ENCODE assay signal across 8 cellular contexts in the genomic region with DNA sequence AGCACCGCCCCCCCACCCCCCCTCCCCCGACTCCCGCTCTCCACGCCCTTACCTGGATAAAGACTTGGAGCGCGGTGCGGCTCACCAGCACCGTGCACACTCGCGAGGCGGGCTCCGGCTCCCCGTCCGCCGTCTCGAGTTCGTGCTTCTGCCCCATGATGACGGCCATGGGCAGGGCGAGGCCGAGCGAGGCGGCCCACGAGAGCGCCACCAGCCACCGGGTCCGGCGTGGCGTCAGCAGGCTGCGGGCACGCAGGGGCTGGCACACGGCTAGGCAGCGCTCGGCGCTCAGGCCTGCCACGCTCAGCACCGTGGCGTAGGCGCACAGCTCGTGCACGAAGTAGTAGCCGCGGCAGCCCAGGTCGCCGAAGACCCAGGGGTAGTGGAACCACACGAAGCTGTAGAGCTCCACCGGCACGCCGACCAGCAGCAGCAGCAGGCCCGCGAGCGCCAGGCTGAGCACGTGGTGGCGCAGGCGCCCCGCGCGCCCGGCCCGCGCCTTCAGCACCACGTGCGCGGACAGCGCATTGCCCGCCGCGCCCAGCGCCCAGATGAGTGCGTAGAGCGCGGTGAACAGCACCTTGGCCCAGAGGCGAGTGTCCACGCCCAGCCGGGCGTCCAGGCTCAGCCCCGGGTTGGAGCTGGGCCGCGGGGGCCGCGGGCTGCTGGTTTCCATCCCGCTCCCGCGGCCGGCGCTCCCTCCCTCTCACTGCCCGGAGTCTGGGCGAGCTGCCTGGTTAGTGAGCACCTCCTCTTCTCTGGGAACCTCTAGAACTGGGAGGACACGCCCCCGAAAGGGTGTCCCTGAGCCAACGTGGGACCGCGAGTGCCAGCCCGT. TPM values are rescaled to one million over a fixed set of nuclear protein-coding genes. Genes with fewer than 3 reads are reported as not detected.
DNase-seq lines count a peak whose midpoint lies in the region; ATAC-seq and TF ChIP-seq lines count a peak whose summit lies in the region.
"Had no signal": no experiment of that assay in that cellular context is flagged by ENCODE, and none has a peak within 500 bp of the region (broad histone marks: within the 10 kb centered on the region; RNA-seq: fewer than 3 reads in every experiment).

A gene with protein sequence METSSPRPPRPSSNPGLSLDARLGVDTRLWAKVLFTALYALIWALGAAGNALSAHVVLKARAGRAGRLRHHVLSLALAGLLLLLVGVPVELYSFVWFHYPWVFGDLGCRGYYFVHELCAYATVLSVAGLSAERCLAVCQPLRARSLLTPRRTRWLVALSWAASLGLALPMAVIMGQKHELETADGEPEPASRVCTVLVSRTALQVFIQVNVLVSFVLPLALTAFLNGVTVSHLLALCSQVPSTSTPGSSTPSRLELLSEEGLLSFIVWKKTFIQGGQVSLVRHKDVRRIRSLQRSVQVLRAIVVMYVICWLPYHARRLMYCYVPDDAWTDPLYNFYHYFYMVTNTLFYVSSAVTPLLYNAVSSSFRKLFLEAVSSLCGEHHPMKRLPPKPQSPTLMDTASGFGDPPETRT (minus strand): TSS at position 742 of the 838 bp plus-strand sequence. CDS start 66 bp downstream, at position 676.

- no peak within 1 kb of the TSS for H3K4me2 ChIP-seq in OCI-LY7 (ENCODE audit: low read length)

- POLR2A ChIA-PET in OCI-LY7 (lab: Charles Lee): interaction anchor here (0.6 kb wide), 1 partner anchor 456 kb away, joined by 3 read pairs; no protein-coding TSS in a partner anchor

- no peak for TF ChIP-seq CTCF in NB4 (IDR thresholded peaks at IDR 0.05; ENCODE audit: low read depth, low read length)
- TF ChIP-seq CTCF in OCI-LY7 (conservative IDR thresholded peaks at IDR 0.05; ENCODE audit: low read length): no peak

- intact Hi-C loops in OCI-LY7 (cut with micrococcal nuclease; ENCODE audit: unreplicated experiment): no loop called here

- H3K27me3 ChIP-seq in iPS-15b (ENCODE audit: control insufficient read depth, insufficient read depth, low read length): peaks cover 26% of the 10 kb centered on the region

- no peaks in the 10 kb centered on the region for H3K79me2 ChIP-seq in OCI-LY7 (ENCODE audit: insufficient read depth, low read depth, low read length)

- ATAC-seq in HG03342 (IDR thresholded peaks at IDR 0.05; ENCODE audit: unreplicated experiment): no peak

- no peak within 1 kb of the TSS for H3K27ac ChIP-seq in OCI-LY7 (ENCODE audit: low read depth, low read length, poor library complexity, severe bottlenecking)

- no peaks in the 10 kb centered on the region for H4K20me1 ChIP-seq in OCI-LY7 (ENCODE audit: insufficient read depth, low read length)

- peak; percentile 55 for DNase-seq in NB4 (ENCODE audit: low read depth)
- peak in 52 of 58 donors; percentile 28 to 90 (median 69) for DNase-seq in anterior cingulate cortex (lab: John Stamatoyannopoulos, UW)
- DNase-seq in skeletal muscle cell (ENCODE audit: low read depth): peak; percentile 24
- no peak for DNase-seq in dedifferentiated amniotic fluid mesenchymal stem cell (ENCODE audit: extremely low spot score)
- no peak for DNase-seq in OCI-LY7 (ENCODE audit: low spot score)

- CTCF ChIA-PET in OCI-LY7 (lab: Charles Lee; ENCODE audit: unreplicated experiment): no interaction called here

- H3K4me1 ChIP-seq in iPS-15b (ENCODE audit: control insufficient read depth, insufficient read depth, low read length) (no peaks in the 10 kb centered on the region), OCI-LY7 (ENCODE audit: insufficient read depth, low read length, poor library complexity, severe bottlenecking) (peaks cover 4% of the 10 kb centered on the region)

- TF ChIP-seq POLR2A in NB4 (IDR thresholded peaks at IDR 0.05; ENCODE audit: extremely low read depth, insufficient read length): no peak

- BruUV-seq in OCI-LY7 (replicated peaks; lab: Mats Ljungman, UMichigan): no TSS peak

- H3K9me2 ChIP-seq in OCI-LY7 (ENCODE audit: insufficient read depth, low read length): no peaks in the 10 kb centered on the region

- no peak within 1 kb of the TSS for H2AFZ ChIP-seq in OCI-LY7 (ENCODE audit: low read length)

- H3K9me3 ChIP-seq in iPS-15b (ENCODE audit: control insufficient read depth, insufficient read depth, low read length) (no peaks in the 10 kb centered on the region), OCI-LY7 (ENCODE audit: low read length) (no peaks in the 10 kb centered on the region)

- H3K9ac ChIP-seq in iPS-15b (ENCODE audit: low read depth, low read length): no peak within 1 kb of the TSS

- H3K36me3 ChIP-seq in iPS-15b (ENCODE audit: control insufficient read depth, insufficient read depth, low read length) (no peaks in the 10 kb centered on the region), OCI-LY7 (ENCODE audit: insufficient read depth, low read length) (no peaks in the 10 kb centered on the region)

- no peak within 1 kb of the TSS for H3K4me3 ChIP-seq in NB4 (ENCODE audit: low read depth, low read length)
- peak within 1 kb of the TSS; percentile 52 for H3K4me3 ChIP-seq in iPS-15b (ENCODE audit: low read depth, low read length)
- peak within 1 kb of the TSS; percentile 10 for H3K4me3 ChIP-seq in skeletal muscle cell (ENCODE audit: low read depth, low read length)
- H3K4me3 ChIP-seq in OCI-LY7 (ENCODE audit: low read depth, low read length, poor library complexity, severe bottlenecking): no peak within 1 kb of the TSS

RNA-seq across cellular contexts. Expression of the gene that starts here (rescaled TPM):
- not detected in 2 replicates for total RNA-seq in OCI-LY7 (2014; rRNA removed; shearing (Covaris generic))
- total RNA-seq in OCI-LY7 (2022): not detected in 2 replicates
- total RNA-seq: lower leg skin had no signal

Comparison
In these comparisons a context has a peak if more than half of its experiments do, and no peak if none do; other contexts are left out.
1. DNase-seq: peak in NB4 (single experiment), anterior cingulate cortex (52 of 58) and skeletal muscle cell (single experiment); none in dedifferentiated amniotic fluid mesenchymal stem cell (single experiment) and OCI-LY7 (single experiment).
2. H3K4me3 ChIP-seq: peak in iPS-15b (single experiment) and skeletal muscle cell (single experiment); none in NB4 (single experiment) and OCI-LY7 (single experiment).